Comparison of ENCODE assay signal across 15 cellular contexts in the genomic region with DNA sequence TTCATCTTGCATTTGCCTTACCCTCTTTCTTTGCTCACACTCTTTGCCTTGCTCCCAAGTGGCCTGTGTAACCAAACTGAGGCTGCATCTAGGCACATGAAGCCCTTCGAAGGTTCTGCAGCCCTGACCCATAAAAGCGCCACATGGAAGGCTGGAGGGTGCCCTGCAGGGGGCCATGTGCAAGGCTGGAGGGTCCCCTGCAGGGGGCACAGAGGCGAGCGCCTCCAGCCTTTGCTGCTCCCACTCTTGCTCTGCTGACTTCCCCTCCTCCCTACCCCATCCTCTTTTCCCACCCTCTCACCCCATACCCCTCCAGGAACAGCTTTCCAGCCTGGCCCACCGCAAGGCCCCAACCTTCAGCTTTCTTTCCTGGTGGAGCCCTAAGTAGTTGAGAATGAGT.
DNase-seq lines count a peak whose midpoint lies in the region; ATAC-seq and TF ChIP-seq lines count a peak whose summit lies in the region.
"Had no signal": no experiment of that assay in that cellular context is flagged by ENCODE, and none has a peak within 500 bp of the region (broad histone marks: within the 10 kb centered on the region; RNA-seq: fewer than 3 reads in every experiment).

No MANE protein-coding gene starts in this region.

- POLR2A ChIA-PET in HEK293 (lab: Yijun Ruan, JAX), result no interaction called here
- POLR2A ChIA-PET in naive thymus-derived CD4-positive, alpha-beta T cell (lab: Charles Lee), result no interaction called here

- peaks cover 2 to 15% (median 7%) of the 10 kb centered on the region in 7 donors for H3K4me1 Mint-ChIP-seq in naive thymus-derived CD4-positive, alpha-beta T cell

- H3K4me3 Mint-ChIP-seq in naive thymus-derived CD4-positive, alpha-beta T cell, result no peak overlapping the region
- H3K4me3 Mint-ChIP-seq: CD4-positive, alpha-beta T cell had no signal

- H3K9me3 Mint-ChIP-seq in naive thymus-derived CD4-positive, alpha-beta T cell, result peaks cover 0 to 30% (median 4%) of the 10 kb centered on the region in 11 donors
- H3K9me3 Mint-ChIP-seq: CD4-positive, alpha-beta T cell had no signal

- intact Hi-C loops in cardiac septum (cut with DNase I), result no loop called here
- intact Hi-C loops in left cardiac atrium (cut with DNase I), result no loop called here
- intact Hi-C loops in naive thymus-derived CD4-positive, alpha-beta T cell (cut with micrococcal nuclease), result no loop called here

- peaks cover 41 to 63% (median 58%) of the 10 kb centered on the region in 5 donors for H3K27me3 Mint-ChIP-seq in naive thymus-derived CD4-positive, alpha-beta T cell

- no peaks in the 10 kb centered on the region for H3K36me3 ChIP-seq in HEK293 (ENCODE audit: control insufficient read depth in 2 of 2, insufficient read depth in 1 of 2, low read length in 2 of 2)
- no peaks in the 10 kb centered on the region for H3K36me3 ChIP-seq in naive thymus-derived CD4-positive, alpha-beta T cell (ENCODE audit: control insufficient read depth in 2 of 3, insufficient read depth in 3 of 3, low read length in 3 of 3)

- no peak overlapping the region for H3K4me3 ChIP-seq in HEK293 (ENCODE audit: low read depth, low read length)
- H3K4me3 ChIP-seq in naive thymus-derived CD4-positive, alpha-beta T cell (ENCODE audit: low read length), result no peak overlapping the region
- H3K4me3 ChIP-seq: A549, GM23248 had no signal

- peaks cover 0 to 11% (median 3%) of the 10 kb centered on the region in 5 donors for H3K36me3 Mint-ChIP-seq in naive thymus-derived CD4-positive, alpha-beta T cell

- no peak overlapping the region for H3K27ac Mint-ChIP-seq in naive thymus-derived CD4-positive, alpha-beta T cell
- H3K27ac Mint-ChIP-seq: CD4-positive, alpha-beta T cell had no signal

- no peak for TF ChIP-seq CTCF in HEK293 (tag by site-specific recombination; IDR thresholded peaks at IDR 0.05)

- CTCF ChIA-PET in HEK293 (lab: Yijun Ruan, JAX), result no interaction called here
- CTCF ChIA-PET in naive thymus-derived CD4-positive, alpha-beta T cell (lab: Charles Lee), result no interaction called here

- no peak overlapping the region for H3K27ac ChIP-seq in HEK293 (ENCODE audit: extremely low read depth, low read depth, low read length)
- H3K27ac ChIP-seq in naive thymus-derived CD4-positive, alpha-beta T cell (ENCODE audit: low read depth, low read length), result no peak overlapping the region
- no peak overlapping the region for H3K27ac ChIP-seq in substantia nigra (ENCODE audit: low read depth, low read length, poor library complexity, severe bottlenecking)
- H3K27ac ChIP-seq: 22Rv1, A549, C4-2B, GM23248 had no signal

- no peak for ATAC-seq in left cardiac atrium
- ATAC-seq in naive thymus-derived CD4-positive, alpha-beta T cell, result peak; percentile 18
- ATAC-seq: A549, HCT116 had no signal

- H3K9me3 ChIP-seq in HEK293 (ENCODE audit: control insufficient read depth, insufficient read depth, low read depth, low read length), result no peaks in the 10 kb centered on the region
- no peaks in the 10 kb centered on the region for H3K9me3 ChIP-seq in naive thymus-derived CD4-positive, alpha-beta T cell (ENCODE audit: control insufficient read depth in 2 of 3, low read length in 3 of 3)
- H3K9me3 ChIP-seq: A549, Caco-2 had no signal

- H3K27me3 ChIP-seq in naive thymus-derived CD4-positive, alpha-beta T cell (ENCODE audit: control insufficient read depth in 2 of 2, insufficient read depth in 2 of 2, low read length in 2 of 2), result no peaks in the 10 kb centered on the region

- DNase-seq in cardiac septum (ENCODE audit: low spot score) (peak; percentile 26), left cardiac atrium (no peak), NCI-H1105 (lab: John Stamatoyannopoulos, UW) (no peak), kidney glomerular epithelial cell (lab: John Stamatoyannopoulos, UW) (no peak), substantia nigra (lab: John Stamatoyannopoulos, UW) (no peak)
- no peak for DNase-seq in naive thymus-derived CD4-positive, alpha-beta T cell
- DNase-seq: AML-193; Caco-2; CD4-positive, alpha-beta T cell; GM23248 had no signal

- H3K4me1 ChIP-seq in HEK293 (ENCODE audit: control insufficient read depth, insufficient read depth, low read length), result no peaks in the 10 kb centered on the region
- H3K4me1 ChIP-seq in naive thymus-derived CD4-positive, alpha-beta T cell (ENCODE audit: control insufficient read depth in 2 of 2, insufficient read depth in 2 of 2, low read length in 2 of 2), result no peaks in the 10 kb centered on the region
- H3K4me1 ChIP-seq: A549, Caco-2 had no signal

TF ChIP-seq in HEK293, 187 proteins besides CTCF, POLR2A, EP300 and RAD21:
- TF ChIP-seq GLIS1 (tag by site-specific recombination; IDR thresholded peaks at IDR 0.05) (peak; percentile 67), ZNF324 (tag by site-specific recombination; IDR thresholded peaks at IDR 0.05) (no peak), BCL11B (tag by site-specific recombination; IDR thresholded peaks at IDR 0.05; ENCODE audit: low read depth) (no peak), GLIS2 (tag by site-specific recombination; IDR thresholded peaks at IDR 0.05) (peak; percentile 30; the same call in 1 of the 2 replicates), ZXDB (tag by site-specific recombination; IDR thresholded peaks at IDR 0.05) (no peak), ZIC2 (tag by site-specific recombination; IDR thresholded peaks at IDR 0.05) (peak; percentile 32; the same call in 1 of the 2 replicates), ZNF175 (tag by site-specific recombination; IDR thresholded peaks at IDR 0.05) (no peak)
TF ChIP-seq in HEK293: peak in this region for 3.
